Comparison of ENCODE assay signal across 2 cellular contexts in the genomic region with DNA sequence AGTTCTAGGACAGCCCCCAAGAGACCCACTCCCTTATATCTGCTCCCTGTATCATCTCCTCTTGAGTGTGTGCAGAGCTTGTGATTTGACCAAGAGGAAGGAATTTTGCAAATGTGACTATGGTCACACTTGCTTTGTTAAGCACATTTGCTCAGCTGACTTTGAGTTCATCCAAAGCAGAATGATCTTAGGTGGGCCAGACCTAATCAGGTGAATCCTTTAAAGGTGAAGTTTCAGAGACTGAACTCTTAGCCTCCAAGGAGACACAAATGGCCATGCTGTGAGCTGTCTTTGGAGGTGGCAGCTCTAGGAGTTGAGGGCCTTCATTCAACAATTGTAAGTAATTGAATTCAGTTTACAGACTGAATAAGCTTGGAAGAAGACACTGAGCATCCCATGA.
DNase-seq lines count a peak whose midpoint lies in the region; ATAC-seq, FAIRE-seq and TF ChIP-seq lines count a peak whose summit lies in the region.
"Not testable (repeated sequence)": the region's sequence is repeated elsewhere in the genome, so short reads cannot be mapped to it uniquely, and the experiment has no call there.

No MANE protein-coding gene starts in this region.

- H4K20me1 ChIP-seq in K562 (replicated peaks; ENCODE audit: control insufficient read depth, insufficient read depth, low read length): not testable (repeated sequence)

- TF ChIP-seq RAD21 in K562 (CRISPR knock-in tag; conservative IDR thresholded peaks at IDR 0.05 in 1 of 2, IDR thresholded peaks at IDR 0.05 in 1 of 2): not testable (repeated sequence)

- H3K27me3 ChIP-seq in K562 (ENCODE audit: control insufficient read depth in 2 of 2, insufficient read depth in 2 of 2, low read length in 2 of 2): not testable (repeated sequence)

- FAIRE-seq in K562 (lab: Jason Lieb, UNC): not testable (repeated sequence)

- TF ChIP-seq EP300 in K562 (IDR thresholded peaks at IDR 0.05; ENCODE audit: low read length): not testable (repeated sequence)

- BruUV-seq in K562 (replicated peaks; lab: Mats Ljungman, UMichigan): not testable (repeated sequence)

- not testable (repeated sequence) for H3K9me3 ChIP-seq in HEK293 (ENCODE audit: control insufficient read depth, insufficient read depth, low read depth, low read length); K562 (replicated peaks; ENCODE audit: control insufficient read depth, insufficient read depth, low read depth, low read length)

- H3K4me1 ChIP-seq in HEK293 (ENCODE audit: control insufficient read depth, insufficient read depth, low read length); K562 (replicated peaks in 1 of 2; ENCODE audit: control insufficient read depth in 2 of 2, insufficient read depth in 2 of 2, low read length in 2 of 2): not testable (repeated sequence)

- H3K36me3 ChIP-seq in HEK293 (ENCODE audit: control insufficient read depth in 2 of 2, insufficient read depth in 1 of 2, low read length in 2 of 2); K562 (ENCODE audit: control insufficient read depth, insufficient read depth, low read length): not testable (repeated sequence)

- H3K4me2 ChIP-seq in K562 (ENCODE audit: insufficient read depth, low read length): not testable (repeated sequence)

- POLR2A ChIA-PET in HEK293 (lab: Yijun Ruan, JAX); K562 (lab: Yijun Ruan, JAX): not testable (repeated sequence)

- H3K4me3 ChIP-seq in HEK293 (ENCODE audit: low read depth, low read length); K562: not testable (repeated sequence)

- not testable (repeated sequence) for TF ChIP-seq POLR2A in K562 (conservative IDR thresholded peaks at IDR 0.05)

- H3K27ac ChIP-seq in HEK293 (ENCODE audit: extremely low read depth, low read depth, low read length); K562 (ENCODE audit: extremely low read depth, low read depth, low read length): not testable (repeated sequence)

- not testable (repeated sequence) for DNase-seq in K562 (ENCODE audit: extremely low read depth in 1 of 4, low spot score in 3 of 4)

- ATAC-seq in K562: not testable (repeated sequence)

- CTCF ChIA-PET in HEK293 (lab: Yijun Ruan, JAX): interaction anchor here (1.3 kb wide), 1 partner anchor 59 kb away, joined by 4 read pairs; no protein-coding TSS in a partner anchor
- CTCF ChIA-PET in K562 (lab: Yijun Ruan, JAX; ENCODE audit: low intra/inter-chr PET ratio): not testable (repeated sequence)

- in situ Hi-C loops in K562 (cut with MboI): not testable (repeated sequence)

- H3K9ac ChIP-seq in K562 (ENCODE audit: insufficient read depth in 1 of 2, low read depth in 2 of 2, low read length in 2 of 2): not testable (repeated sequence)

- not testable (repeated sequence) for H2AFZ ChIP-seq in K562 (ENCODE audit: low read depth, low read length)

- not testable (repeated sequence) for H3K79me2 ChIP-seq in K562 (ENCODE audit: control insufficient read depth, insufficient read depth, low read length)

- not testable (repeated sequence) for H3K9me1 ChIP-seq in K562 (ENCODE audit: control insufficient read depth, insufficient read depth, low read length)

- intact Hi-C loops in K562 (cut with micrococcal nuclease): not testable (repeated sequence)

- TF ChIP-seq CTCF in HEK293 (tag by site-specific recombination; IDR thresholded peaks at IDR 0.05); K562 (IDR thresholded peaks at IDR 0.05 in 2 of 3, conservative IDR thresholded peaks at IDR 0.05 in 1 of 3; ENCODE audit: insufficient read depth in 2 of 3, low read depth in 1 of 3, low read length in 3 of 3): not testable (repeated sequence)

TF ChIP-seq in HEK293, 187 proteins besides CTCF, POLR2A, EP300 and RAD21:
- peak; percentile 86 for TF ChIP-seq ZNF10 (tag by site-specific recombination; IDR thresholded peaks at IDR 0.05)

TF ChIP-seq in K562, 482 proteins besides CTCF, POLR2A, EP300 and RAD21:
- peak; percentile 96 for TF ChIP-seq ZNF134 (CRISPR knock-in tag; conservative IDR thresholded peaks at IDR 0.05)
